ENCODE assay signal across 20 cellular contexts in the genomic region with DNA sequence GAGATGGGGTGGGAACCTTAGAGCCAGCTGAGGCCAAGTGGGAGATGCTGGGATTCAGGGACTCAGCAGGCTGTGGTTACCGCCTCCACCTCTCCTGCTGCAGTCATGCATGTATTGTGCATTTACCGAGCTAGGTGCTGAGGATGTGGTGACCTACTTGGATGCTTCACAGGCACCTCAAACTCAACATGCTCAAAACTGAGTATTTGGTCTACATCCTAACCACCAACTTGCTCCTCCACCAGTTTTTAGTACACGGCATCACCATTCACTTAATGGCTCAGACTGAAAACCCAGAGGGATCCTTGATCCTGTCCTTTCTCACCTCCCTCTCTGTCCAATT. TPM values are rescaled to one million over a fixed set of nuclear protein-coding genes. Genes with fewer than 3 reads are reported as not detected.
DNase-seq lines count a peak whose midpoint lies in the region; ATAC-seq and TF ChIP-seq lines count a peak whose summit lies in the region.
"Had no signal": no experiment of that assay in that cellular context is flagged by ENCODE, and none has a peak within 500 bp of the region (broad histone marks: within the 10 kb centered on the region; RNA-seq: fewer than 3 reads in every experiment).

No MANE protein-coding gene starts in this region.

- H3K9me3 ChIP-seq in T-helper 17 cell (ENCODE audit: control insufficient read depth, low read length, poor library complexity, severe bottlenecking) = no peaks in the 10 kb centered on the region
- H3K9me3 ChIP-seq: BE2C, MG63, SJSA1 had no signal

- no peaks in the 10 kb centered on the region for H3K36me3 Mint-ChIP-seq in activated T-cell treated with anti-CD3 and anti-CD28 coated beads, Interleukin-2, amount 50 U/mL, for 72 hours (ENCODE audit: insufficient read depth in 2 of 2)
- H3K36me3 Mint-ChIP-seq in T-helper 17 cell (ENCODE audit: low read depth) (no peaks in the 10 kb centered on the region), glutamatergic neuron (ENCODE audit: unreplicated experiment) (peaks cover 11% of the 10 kb centered on the region)

- DNase-seq in activated T-cell treated with anti-CD3 and anti-CD28 coated beads, Interleukin-2, amount 50 U/mL, for 72 hours = no peak
- no peak for DNase-seq in activated T-cell treated with anti-CD3 and anti-CD28 coated beads, Interleukin-2, amount 50 U/mL, for 1 hour
- DNase-seq in T-helper 17 cell (no peak), glutamatergic neuron (no peak), putamen (ENCODE audit: low spot score) (peak; percentile 53), Right ventricle myocardium inferior (ENCODE audit: missing footprints) (no peak), globus pallidus (ENCODE audit: low spot score) (no peak)
- DNase-seq in central memory CD4-positive, alpha-beta T cell = no peak
- DNase-seq: BE2C; CD8-positive, alpha-beta memory T cell; HFFc6; Kasumi-1; MG63; NCI-H1048; NCI-H1436; NCI-H1930; NCI-H226; NCI-H524 treated with DMSO at 0.1 percent for 48 hours had no signal

- intact Hi-C loops in Right ventricle myocardium inferior (cut with DNase I) = no loop called here

- no peak overlapping the region for H3K27ac Mint-ChIP-seq in activated T-cell treated with anti-CD3 and anti-CD28 coated beads, Interleukin-2, amount 50 U/mL, for 72 hours
- H3K27ac Mint-ChIP-seq in T-helper 17 cell (no peak overlapping the region), glutamatergic neuron (ENCODE audit: unreplicated experiment) (peak overlapping the region; percentile 78)
- H3K27ac Mint-ChIP-seq: CD8-positive, alpha-beta memory T cell; HFFc6 had no signal

- H3K27me3 Mint-ChIP-seq in activated T-cell treated with anti-CD3 and anti-CD28 coated beads, Interleukin-2, amount 50 U/mL, for 72 hours (ENCODE audit: low read depth) = peaks cover 10% of the 10 kb centered on the region
- H3K27me3 Mint-ChIP-seq in T-helper 17 cell (peaks cover 12% of the 10 kb centered on the region), glutamatergic neuron (ENCODE audit: unreplicated experiment) (peaks cover 12% of the 10 kb centered on the region)

- H3K4me3 Mint-ChIP-seq in activated T-cell treated with anti-CD3 and anti-CD28 coated beads, Interleukin-2, amount 50 U/mL, for 72 hours = no peak overlapping the region
- H3K4me3 Mint-ChIP-seq in T-helper 17 cell = no peak overlapping the region
- H3K4me3 Mint-ChIP-seq in glutamatergic neuron (ENCODE audit: unreplicated experiment) = peak overlapping the region; percentile 46
- H3K4me3 Mint-ChIP-seq: CD8-positive, alpha-beta memory T cell; HFFc6 had no signal

- H3K4me1 Mint-ChIP-seq in activated T-cell treated with anti-CD3 and anti-CD28 coated beads, Interleukin-2, amount 50 U/mL, for 72 hours (ENCODE audit: low read depth) = peaks cover 2% of the 10 kb centered on the region
- H3K4me1 Mint-ChIP-seq in T-helper 17 cell (peaks cover 30% of the 10 kb centered on the region), glutamatergic neuron (ENCODE audit: low read depth, unreplicated experiment) (peaks cover 39% of the 10 kb centered on the region)

- no peak for TF ChIP-seq CTCF in glutamatergic neuron (IDR thresholded peaks at IDR 0.05; ENCODE audit: partially characterized antibody, unreplicated experiment)

- no peaks in the 10 kb centered on the region for H3K9me3 Mint-ChIP-seq in activated T-cell treated with anti-CD3 and anti-CD28 coated beads, Interleukin-2, amount 50 U/mL, for 72 hours
- H3K9me3 Mint-ChIP-seq in glutamatergic neuron (ENCODE audit: unreplicated experiment) = peaks cover 15% of the 10 kb centered on the region
- H3K9me3 Mint-ChIP-seq: HFFc6 had no signal

- peak; percentile 5 to 8 for ATAC-seq in activated T-cell treated with anti-CD3 and anti-CD28 coated beads, Interleukin-2, amount 50 U/mL, for 72 hours (replicated peaks in 1 of 2)
- ATAC-seq in T-helper 17 cell (peak; percentile 51), Right ventricle myocardium inferior (no peak)
- ATAC-seq: HepG2 had no signal

RNA-seq across cellular contexts. Expression of a gene that starts 5.6 kb away (rescaled TPM):
- total RNA-seq in activated T-cell treated with anti-CD3 and anti-CD28 coated beads, Interleukin-2, amount 50 U/mL, for 72 hours = under 1 TPM in 1 of 2 donors, not detected in 1; 0.05 TPM
- total RNA-seq in T-helper 17 cell (not detected), glutamatergic neuron (ENCODE audit: unreplicated experiment) (44.9 TPM), Right ventricle myocardium inferior (not detected)
- total RNA-seq: CD8-positive, alpha-beta memory T cell; SJSA1 had no signal

RNA-seq across cellular contexts. Expression of a gene that starts 14.7 kb away (rescaled TPM):
- total RNA-seq in activated T-cell treated with anti-CD3 and anti-CD28 coated beads, Interleukin-2, amount 50 U/mL, for 72 hours = 100 to 1,000 TPM in 1 of 2 donors, 10 to 100 TPM in 1; 99.6 to 102 TPM
- 10 to 100 TPM; 80.3 to 82.4 TPM for total RNA-seq in T-helper 17 cell
- total RNA-seq in glutamatergic neuron (ENCODE audit: unreplicated experiment) = 80.5 TPM
- total RNA-seq in Right ventricle myocardium inferior = 53.2 TPM

RNA-seq across cellular contexts. Expression of a gene that starts 34.8 kb away (rescaled TPM):
- total RNA-seq in activated T-cell treated with anti-CD3 and anti-CD28 coated beads, Interleukin-2, amount 50 U/mL, for 72 hours = 100 to 1,000 TPM; 257 to 305 TPM
- total RNA-seq in T-helper 17 cell (100 to 1,000 TPM; 197 to 231 TPM), glutamatergic neuron (ENCODE audit: unreplicated experiment) (166 TPM), Right ventricle myocardium inferior (52.8 TPM)

Comparison
In these comparisons a context has a peak if more than half of its experiments do, and no peak if none do; other contexts are left out.
1. RNA of a gene that starts 5.6 kb away (total RNA-seq): 44.9 TPM in glutamatergic neuron (single experiment); 0.05 TPM in activated T-cell treated with anti-CD3 and anti-CD28 coated beads, Interleukin-2, amount 50 U/mL, for 72 hours, not detected in T-helper 17 cell and not detected in Right ventricle myocardium inferior (single experiment); every median in the first group is over 10 times any median in the second.